Comparison of ENCODE assay signal across 23 cellular contexts in the genomic region with DNA sequence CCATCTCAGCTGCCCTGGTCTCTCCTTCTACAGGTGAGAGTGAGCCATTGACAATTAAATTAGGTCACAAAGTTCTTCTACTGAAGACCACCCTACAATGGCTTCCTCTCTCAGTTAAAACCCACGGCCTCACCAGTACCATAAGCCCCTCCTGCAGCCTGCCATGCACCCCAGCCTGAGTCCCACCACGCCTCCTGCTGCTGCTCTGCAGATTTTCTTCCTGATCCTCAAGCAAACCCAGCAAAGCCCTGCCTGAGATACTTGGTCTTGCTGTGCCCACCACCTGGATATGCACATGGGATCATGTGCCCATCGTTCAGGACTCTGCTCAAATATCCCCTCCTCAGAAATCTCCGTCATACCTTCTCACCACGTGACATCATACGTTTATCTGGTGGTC.
DNase-seq lines count a peak whose midpoint lies in the region; ATAC-seq, FAIRE-seq and TF ChIP-seq lines count a peak whose summit lies in the region.
"Had no signal": no experiment of that assay in that cellular context is flagged by ENCODE, and none has a peak within 500 bp of the region (broad histone marks: within the 10 kb centered on the region; RNA-seq: fewer than 3 reads in every experiment).

No MANE protein-coding gene starts in this region.

- no peak for TF ChIP-seq RAD21 in HepG2 (CRISPR knock-in tag; IDR thresholded peaks at IDR 0.05)

- no TSS peak for BruUV-seq in HepG2 (replicated peaks; lab: Mats Ljungman, UMichigan)

- no peaks in the 10 kb centered on the region for H3K79me2 ChIP-seq in HepG2 (ENCODE audit: insufficient read depth, low read length)

- no peak for TF ChIP-seq CTCF in HepG2 (CRISPR knock-in tag; IDR thresholded peaks at IDR 0.05)
- TF ChIP-seq CTCF in right lobe of liver (IDR thresholded peaks at IDR 0.05), result no peak
- no peak for TF ChIP-seq CTCF in esophagus muscularis mucosa (IDR thresholded peaks at IDR 0.05)

- WGBS in HepG2 (ENCODE audit: low lambda C conversion rate), result 31% methylated on average over 6 of the region's 6 CpGs
- 67% methylated on average over 4 of the region's 6 CpGs for WGBS in right lobe of liver (ENCODE audit: insufficient coverage, low coverage, low lambda C conversion rate, missing lambda C conversion rate)
- 91% methylated on average over 6 of the region's 6 CpGs for WGBS in esophagus muscularis mucosa

- no peak overlapping the region for H3K4me2 ChIP-seq in HepG2 (ENCODE audit: low read depth, low read length)
- H3K4me2 ChIP-seq: A549; BLaER1 treated with 17β-estradiol and CSF1 and Interleukin-3, amounts not matched to agents 10 nM and 100 nM had no signal

- no peak overlapping the region for H3K27ac ChIP-seq in HepG2 (ENCODE audit: extremely low read length, insufficient read depth, low read length)
- no peak overlapping the region for H3K27ac ChIP-seq in right lobe of liver
- H3K27ac ChIP-seq in esophagus muscularis mucosa (replicated peaks in 1 of 4), result no peak overlapping the region
- H3K27ac ChIP-seq: 22Rv1; A549; BLaER1 treated with 17β-estradiol and CSF1 and Interleukin-3, amounts not matched to agents 10 nM and 100 nM; C4-2B had no signal

- H3K27me3 Mint-ChIP-seq in T-helper 1 cell treated with Interleukin-12 subunit alpha and Interleukin-12 subunit beta and Interleukin-4 antibody, amounts not matched to agents 30 μg/mL and 1 μg/mL, for 36 hours (ENCODE audit: low read depth), result no peaks in the 10 kb centered on the region
- H3K27me3 Mint-ChIP-seq: CD4-positive, alpha-beta T cell had no signal

- H3K27ac Mint-ChIP-seq in T-helper 1 cell treated with Interleukin-12 subunit alpha and Interleukin-12 subunit beta and Interleukin-4 antibody, amounts not matched to agents 30 μg/mL and 1 μg/mL, for 36 hours, result peak overlapping the region; percentile 8
- H3K27ac Mint-ChIP-seq: B cell; CD4-positive, alpha-beta T cell; CD8-positive, alpha-beta T cell had no signal

- H3K27me3 ChIP-seq in HepG2 (ENCODE audit: control insufficient read depth in 1 of 2, insufficient read depth in 2 of 2, low read length in 2 of 2), result no peaks in the 10 kb centered on the region
- H3K27me3 ChIP-seq in right lobe of liver, result no peaks in the 10 kb centered on the region
- H3K27me3 ChIP-seq in esophagus muscularis mucosa, result no peaks in the 10 kb centered on the region
- H3K27me3 ChIP-seq in H7 (ENCODE audit: control insufficient read depth, insufficient read depth, low read length), result no peaks in the 10 kb centered on the region
- H3K27me3 ChIP-seq: BLaER1 treated with 17β-estradiol and CSF1 and Interleukin-3, amounts not matched to agents 10 nM and 100 nM had no signal

- CTCF ChIA-PET in HepG2 (lab: Yijun Ruan, JAX; ENCODE audit: low intra/inter-chr PET ratio, low total read pairs), result no interaction called here

- H3K36me3 ChIP-seq in HepG2 (replicated peaks in 1 of 2; ENCODE audit: control insufficient read depth in 1 of 2, insufficient read depth in 2 of 2, low read length in 2 of 2) (no peaks in the 10 kb centered on the region), right lobe of liver (no peaks in the 10 kb centered on the region), esophagus muscularis mucosa (no peaks in the 10 kb centered on the region), H7 (replicated peaks; ENCODE audit: control insufficient read depth, insufficient read depth, low read length) (no peaks in the 10 kb centered on the region)
- H3K36me3 ChIP-seq: BLaER1 treated with 17β-estradiol and CSF1 and Interleukin-3, amounts not matched to agents 10 nM and 100 nM had no signal

- H3K9me3 ChIP-seq in HepG2 (ENCODE audit: low read length) (no peaks in the 10 kb centered on the region), right lobe of liver (no peaks in the 10 kb centered on the region), esophagus muscularis mucosa (no peaks in the 10 kb centered on the region)
- H3K9me3 ChIP-seq: A549; BLaER1 treated with 17β-estradiol and CSF1 and Interleukin-3, amounts not matched to agents 10 nM and 100 nM had no signal

- no peaks in the 10 kb centered on the region for H3K4me1 ChIP-seq in HepG2 (ENCODE audit: insufficient read depth, low read length)
- no peaks in the 10 kb centered on the region for H3K4me1 ChIP-seq in right lobe of liver
- H3K4me1 ChIP-seq in esophagus muscularis mucosa, result no peaks in the 10 kb centered on the region
- H3K4me1 ChIP-seq: A549 had no signal

- H3K36me3 Mint-ChIP-seq in T-helper 1 cell treated with Interleukin-12 subunit alpha and Interleukin-12 subunit beta and Interleukin-4 antibody, amounts not matched to agents 30 μg/mL and 1 μg/mL, for 36 hours (ENCODE audit: low read depth), result peaks cover 2% of the 10 kb centered on the region
- H3K36me3 Mint-ChIP-seq: CD8-positive, alpha-beta T cell had no signal

- no peak overlapping the region for H2AFZ ChIP-seq in HepG2 (ENCODE audit: low read length)

- intact Hi-C loops in HepG2 (cut with micrococcal nuclease; ENCODE audit: unreplicated experiment), result no loop called here
- intact Hi-C loops in right lobe of liver (cut with DNase I), result no loop called here
- intact Hi-C loops in esophagus muscularis mucosa (cut with DNase I), result no loop called here

- no peaks in the 10 kb centered on the region for H3K9me3 Mint-ChIP-seq in T-helper 1 cell treated with Interleukin-12 subunit alpha and Interleukin-12 subunit beta and Interleukin-4 antibody, amounts not matched to agents 30 μg/mL and 1 μg/mL, for 36 hours
- H3K9me3 Mint-ChIP-seq: CD4-positive, alpha-beta T cell; CD8-positive, alpha-beta T cell had no signal

- TF ChIP-seq EP300 in HepG2 (IDR thresholded peaks at IDR 0.05; ENCODE audit: low read depth in 2 of 2, low read length in 2 of 2) (no peak), HepG2 (CRISPR knock-in tag; IDR thresholded peaks at IDR 0.05; ENCODE audit: borderline replicate concordance) (no peak), esophagus muscularis mucosa (IDR thresholded peaks at IDR 0.05) (no peak)

- DNase-seq in T-helper 1 cell (no peak), HepG2 (ENCODE audit: low spot score) (no peak), right lobe of liver (no peak), esophagus muscularis mucosa (ENCODE audit: extremely low spot score) (peak; percentile 91), GM03348 (ENCODE audit: low spot score) (no peak), H7 (no peak)
- DNase-seq: AML-193; CD4-positive, alpha-beta T cell; CD8-positive, alpha-beta T cell; DMS 273 treated with DMSO at 0.1 percent for 48 hours; DMS153; DMS53; DND-41; EL; GDM1 had no signal

- no peak overlapping the region for H3K4me3 ChIP-seq in HepG2 (replicated peaks in 1 of 3; ENCODE audit: insufficient read depth in 1 of 3, low read depth in 2 of 3, low read length in 3 of 3)
- no peak overlapping the region for H3K4me3 ChIP-seq in right lobe of liver
- H3K4me3 ChIP-seq in esophagus muscularis mucosa, result no peak overlapping the region
- H3K4me3 ChIP-seq in H7 (ENCODE audit: insufficient read depth, low read depth, low read length), result no peak overlapping the region
- H3K4me3 ChIP-seq: A549; BLaER1 treated with 17β-estradiol and CSF1 and Interleukin-3, amounts not matched to agents 10 nM and 100 nM had no signal

- no peak for FAIRE-seq in HepG2 (lab: Jason Lieb, UNC)
- FAIRE-seq: A549, GM12891, GM19239 had no signal

- TF ChIP-seq POLR2A in HepG2 (IDR thresholded peaks at IDR 0.05; ENCODE audit: insufficient read depth in 1 of 2, low read depth in 2 of 2, low read length in 2 of 2), result no peak
- no peak for TF ChIP-seq POLR2A in right lobe of liver (IDR thresholded peaks at IDR 0.05)
- no peak for TF ChIP-seq POLR2A in esophagus muscularis mucosa (IDR thresholded peaks at IDR 0.05; ENCODE audit: low read depth)

- H3K9ac ChIP-seq in HepG2 (ENCODE audit: insufficient read depth, low read depth, low read length), result no peak overlapping the region
- H3K9ac ChIP-seq: BLaER1 treated with 17β-estradiol and CSF1 and Interleukin-3, amounts not matched to agents 10 nM and 100 nM had no signal

- in situ Hi-C loops in HepG2 (cut with HindIII; ENCODE audit: extremely low pct_ligation_motif_present, low pct_unique_long_range_greater_than_20kb), result no loop called here

- ATAC-seq in HepG2, result no peak
- ATAC-seq in right lobe of liver, result no peak
- ATAC-seq: A549; CD8-positive, alpha-beta T cell had no signal

- no peaks in the 10 kb centered on the region for H4K20me1 ChIP-seq in HepG2 (ENCODE audit: insufficient read depth, low read length)
- H4K20me1 ChIP-seq: BLaER1 treated with 17β-estradiol and CSF1 and Interleukin-3, amounts not matched to agents 10 nM and 100 nM had no signal

- POLR2A ChIA-PET in HepG2 (lab: Yijun Ruan, JAX), result no interaction called here

- H3K4me1 Mint-ChIP-seq in T-helper 1 cell treated with Interleukin-12 subunit alpha and Interleukin-12 subunit beta and Interleukin-4 antibody, amounts not matched to agents 30 μg/mL and 1 μg/mL, for 36 hours (ENCODE audit: low read depth), result peaks cover 26% of the 10 kb centered on the region
- H3K4me1 Mint-ChIP-seq: B cell had no signal

- H3K4me3 Mint-ChIP-seq in T-helper 1 cell treated with Interleukin-12 subunit alpha and Interleukin-12 subunit beta and Interleukin-4 antibody, amounts not matched to agents 30 μg/mL and 1 μg/mL, for 36 hours, result no peak overlapping the region
- H3K4me3 Mint-ChIP-seq: B cell; CD4-positive, alpha-beta T cell; CD8-positive, alpha-beta T cell had no signal

TF ChIP-seq in HepG2, 621 proteins besides CTCF, POLR2A, EP300 and RAD21:
- TF ChIP-seq E2F5 (CRISPR knock-in tag; conservative IDR thresholded peaks at IDR 0.05), result no peak
- no peak for TF ChIP-seq XBP1 (CRISPR knock-in tag; IDR thresholded peaks at IDR 0.05)
- TF ChIP-seq HDAC1 (CRISPR knock-in tag; IDR thresholded peaks at IDR 0.05), result no peak
- TF ChIP-seq CREB1 (IDR thresholded peaks at IDR 0.05), result peak; percentile 68
- no peak for TF ChIP-seq CREB1 (CRISPR knock-in tag; IDR thresholded peaks at IDR 0.05)
- TF ChIP-seq SRSF1 (optimal IDR thresholded peaks at IDR 0.05; ENCODE audit: low read depth, low read length), result no peak
- TF ChIP-seq PREB (CRISPR knock-in tag; IDR thresholded peaks at IDR 0.05), result no peak
